28 cellular contexts compared by ENCODE assay signal in genomic region chr19:54660306-54660705, GRCh38. TPM values are rescaled to one million over a fixed set of nuclear protein-coding genes. Genes with fewer than 3 reads are reported as not detected.
"Had no signal": no experiment of that assay in that cellular context is flagged by ENCODE, and none has a peak within 500 bp of the region (broad histone marks: within the 10 kb centered on the region; RNA-seq: fewer than 3 reads in every experiment).

No MANE protein-coding gene starts in this region.

- DNase-seq: activated B cell treated with CpG ODN at 0.5 μM for 24 hours; activated CD4-positive, alpha-beta memory T cell treated with anti-CD3 and anti-CD28 coated beads for 36 hours; activated CD4-positive, alpha-beta T cell treated with anti-CD3 and anti-CD28 coated beads for 4 hours; activated naive CD4-positive, alpha-beta T cell treated with Interleukin-2 at 50 U/mL for 16 hours; activated naive CD8-positive, alpha-beta T cell treated with anti-CD3 and anti-CD28 coated beads for 36 hours; activated T-cell treated with anti-CD3 and anti-CD28 coated beads, Interleukin-2, amount 50 U/mL, for 48 hours; dorsolateral prefrontal cortex; effector memory CD8-positive, alpha-beta T cell; foreskin melanocyte; immature natural killer cell; mesenchymal stem cell; mucosa of descending colon; naive thymus-derived CD4-positive, alpha-beta T cell; posterior cingulate gyrus; right lobe of liver; stimulated activated CD4-positive, alpha-beta T cell treated with anti-CD3 and anti-CD28 coated beads, Interleukin-1b, Interleukin-23, amount 100 ng/mL, for 48 hours; stomach; T-helper 9 cell had no signal

- H3K4me1 ChIP-seq: neural progenitor cell, right lobe of liver, stomach, suprapubic skin, tibial nerve had no signal

- H3K36me3 Mint-ChIP-seq: activated CD4-positive, alpha-beta memory T cell treated with anti-CD3 and anti-CD28 coated beads for 36 hours; activated naive CD8-positive, alpha-beta T cell treated with anti-CD3 and anti-CD28 coated beads for 36 hours; immature natural killer cell; naive thymus-derived CD4-positive, alpha-beta T cell; neural progenitor cell had no signal

- H3K27me3 ChIP-seq: hepatocyte, neural progenitor cell, right lobe of liver, tibial nerve had no signal

- H3K9me3 Mint-ChIP-seq: activated B cell treated with CpG ODN at 0.5 μM for 24 hours; activated CD4-positive, alpha-beta memory T cell treated with anti-CD3 and anti-CD28 coated beads for 36 hours; activated naive CD8-positive, alpha-beta T cell treated with anti-CD3 and anti-CD28 coated beads for 36 hours; central memory CD8-positive, alpha-beta T cell; effector memory CD8-positive, alpha-beta T cell; immature natural killer cell had no signal

- H3K9me3 ChIP-seq: mucosa of descending colon, right lobe of liver, stomach, suprapubic skin, tibial nerve had no signal

- H3K27ac ChIP-seq: dorsolateral prefrontal cortex, hepatocyte, neural progenitor cell, right lobe of liver, stomach, suprapubic skin, tibial nerve had no signal

- H3K4me3 Mint-ChIP-seq: activated CD4-positive, alpha-beta memory T cell treated with anti-CD3 and anti-CD28 coated beads for 36 hours; activated naive CD8-positive, alpha-beta T cell treated with anti-CD3 and anti-CD28 coated beads for 36 hours; central memory CD8-positive, alpha-beta T cell; effector memory CD8-positive, alpha-beta T cell; immature natural killer cell; naive thymus-derived CD4-positive, alpha-beta T cell; neural progenitor cell had no signal

- H3K4me1 Mint-ChIP-seq: central memory CD8-positive, alpha-beta T cell; immature natural killer cell; neural progenitor cell had no signal

- H3K4me3 ChIP-seq: dorsolateral prefrontal cortex, hepatocyte, mucosa of descending colon, neural progenitor cell, right lobe of liver, skin epidermis, stomach, suprapubic skin, tibial nerve had no signal

- ATAC-seq: effector memory CD8-positive, alpha-beta T cell; esophagus mucosa; mucosa of descending colon had no signal

- H3K36me3 ChIP-seq: neural progenitor cell, right lobe of liver, stomach, suprapubic skin, tibial nerve had no signal

- H3K27ac Mint-ChIP-seq: activated B cell treated with CpG ODN at 0.5 μM for 24 hours; activated CD4-positive, alpha-beta memory T cell treated with anti-CD3 and anti-CD28 coated beads for 36 hours; activated naive CD8-positive, alpha-beta T cell treated with anti-CD3 and anti-CD28 coated beads for 36 hours; effector memory CD8-positive, alpha-beta T cell; immature natural killer cell; naive thymus-derived CD4-positive, alpha-beta T cell; neural progenitor cell had no signal

RNA-seq across cellular contexts. Expression of gene LILRB4, which starts 2.5 kb away (rescaled TPM):
- total RNA-seq: activated CD4-positive, alpha-beta memory T cell treated with anti-CD3 and anti-CD28 coated beads for 36 hours; activated naive CD8-positive, alpha-beta T cell treated with anti-CD3 and anti-CD28 coated beads for 36 hours; astrocyte; endothelial cell of umbilical vein; hepatocyte; kidney epithelial cell had no signal

RNA-seq across cellular contexts. Expression of gene LILRB1, which starts 30.0 kb away (rescaled TPM):
- total RNA-seq: activated CD4-positive, alpha-beta memory T cell treated with anti-CD3 and anti-CD28 coated beads for 36 hours; astrocyte; endothelial cell of umbilical vein; hepatocyte; kidney epithelial cell; suprapubic skin had no signal
